ENCODE assay signal across 10 cellular contexts in the genomic region with DNA sequence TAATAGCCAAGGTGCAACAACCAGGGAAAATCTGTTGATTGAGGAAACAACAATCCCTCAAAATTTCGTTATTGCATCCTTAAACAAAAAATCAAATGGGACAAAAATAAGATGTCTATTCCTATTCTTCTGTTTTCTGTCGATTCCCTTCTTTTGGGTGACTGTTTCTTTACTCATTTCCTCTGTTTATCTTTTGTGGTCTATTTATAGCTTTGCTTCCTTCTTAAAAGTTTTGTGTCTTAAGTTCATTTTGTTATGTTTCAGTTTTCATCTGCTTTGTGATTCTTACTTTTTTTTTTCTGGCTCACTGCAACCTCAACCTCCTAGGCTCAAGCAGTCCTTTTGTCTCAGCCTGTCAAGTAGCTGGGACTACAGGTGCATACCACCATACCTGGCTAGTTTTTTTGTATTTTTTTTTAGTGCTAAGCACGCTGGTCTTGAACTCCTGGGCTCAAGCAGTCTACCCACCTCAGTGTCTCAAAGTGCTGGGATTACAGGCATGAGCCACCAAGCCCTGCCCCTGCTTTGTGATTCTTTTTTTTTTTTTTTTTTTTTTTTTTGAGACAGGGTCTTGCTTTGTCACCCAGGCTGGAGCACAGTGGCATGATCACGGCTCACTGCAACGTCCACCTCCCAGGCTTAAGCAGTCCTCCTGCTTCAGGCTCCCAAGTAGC. TPM values are rescaled to one million over a fixed set of nuclear protein-coding genes. Genes with fewer than 3 reads are reported as not detected.
DNase-seq lines count a peak whose midpoint lies in the region; ATAC-seq and TF ChIP-seq lines count a peak whose summit lies in the region.
"Had no signal": no experiment of that assay in that cellular context is flagged by ENCODE, and none has a peak within 500 bp of the region (broad histone marks: within the 10 kb centered on the region; RNA-seq: fewer than 3 reads in every experiment).

No MANE protein-coding gene starts in this region.

- peaks cover 91% of the 10 kb centered on the region for H3K36me3 Mint-ChIP-seq in activated CD8-positive, alpha-beta memory T cell treated with anti-CD3 and anti-CD28 coated beads, Interleukin-2, amount 10 ng/mL, durations not matched to agents 7 days and 5 days

- no peak overlapping the region for H3K4me3 Mint-ChIP-seq in activated CD8-positive, alpha-beta memory T cell treated with anti-CD3 and anti-CD28 coated beads, Interleukin-2, amount 10 ng/mL, durations not matched to agents 7 days and 5 days

- H3K27me3 ChIP-seq in skeletal muscle satellite cell (ENCODE audit: control insufficient read depth, insufficient read depth, low read length) (no peaks in the 10 kb centered on the region), foreskin keratinocyte (no peaks in the 10 kb centered on the region)
- H3K27me3 ChIP-seq: pancreas, vagina had no signal

- H3K9me3 Mint-ChIP-seq in activated CD8-positive, alpha-beta memory T cell treated with anti-CD3 and anti-CD28 coated beads, Interleukin-2, amount 10 ng/mL, durations not matched to agents 7 days and 5 days (ENCODE audit: low read depth), result peaks cover 28% of the 10 kb centered on the region

- peaks cover 64% of the 10 kb centered on the region for H3K36me3 ChIP-seq in skeletal muscle satellite cell (ENCODE audit: insufficient read depth, low read length)

- ATAC-seq in activated CD8-positive, alpha-beta memory T cell treated with anti-CD3 and anti-CD28 coated beads, Interleukin-2, amount 10 ng/mL, durations not matched to agents 7 days and 5 days, result no peak
- ATAC-seq in foreskin keratinocyte (no peak), GM21390 (IDR thresholded peaks at IDR 0.05; ENCODE audit: unreplicated experiment) (no peak)
- ATAC-seq: pancreas had no signal

- peak overlapping the region; percentile 23 for H3K9ac ChIP-seq in skeletal muscle satellite cell (ENCODE audit: low read depth, low read length)

- no peak for TF ChIP-seq POLR2A in NB4 (IDR thresholded peaks at IDR 0.05; ENCODE audit: extremely low read depth, insufficient read length)

- H3K4me1 Mint-ChIP-seq in activated CD8-positive, alpha-beta memory T cell treated with anti-CD3 and anti-CD28 coated beads, Interleukin-2, amount 10 ng/mL, durations not matched to agents 7 days and 5 days, result peaks cover 25% of the 10 kb centered on the region

- peak overlapping the region; percentile 16 for H3K4me3 ChIP-seq in NB4 (ENCODE audit: low read depth, low read length)
- H3K4me3 ChIP-seq in choroid plexus epithelial cell (ENCODE audit: low read depth, low read length), result no peak overlapping the region
- H3K4me3 ChIP-seq in skeletal muscle satellite cell (ENCODE audit: low read length), result peak overlapping the region; percentile 10
- H3K4me3 ChIP-seq: pancreas, vagina had no signal

- H3K27ac ChIP-seq in foreskin keratinocyte, result no peak overlapping the region
- H3K27ac ChIP-seq: pancreas, vagina had no signal

- H3K27ac Mint-ChIP-seq in activated CD8-positive, alpha-beta memory T cell treated with anti-CD3 and anti-CD28 coated beads, Interleukin-2, amount 10 ng/mL, durations not matched to agents 7 days and 5 days, result peak overlapping the region; percentile 75

- CTCF ChIA-PET in activated CD8-positive, alpha-beta memory T cell treated with anti-CD3 and anti-CD28 coated beads, Interleukin-2, amount 10 ng/mL, durations not matched to agents 7 days and 5 days (lab: Charles Lee), result interaction anchor here (1.4 kb wide), 1 partner anchor 10 kb away, joined by 5 read pairs; no protein-coding TSS in a partner anchor

- TF ChIP-seq CTCF in NB4 (IDR thresholded peaks at IDR 0.05; ENCODE audit: low read depth, low read length) (no peak), choroid plexus epithelial cell (conservative IDR thresholded peaks at IDR 0.05; ENCODE audit: low read depth, low read length) (no peak), foreskin keratinocyte (conservative IDR thresholded peaks at IDR 0.05) (no peak)

- no peak for DNase-seq in activated CD8-positive, alpha-beta memory T cell treated with anti-CD3 and anti-CD28 coated beads, Interleukin-2, amount 10 ng/mL, durations not matched to agents 7 days and 5 days
- DNase-seq in activated CD8-positive, alpha-beta memory T cell treated with anti-CD3 and anti-CD28 coated beads, Interleukin-2, amount 50 U/mL, for 48 hours, result no peak
- no peak for DNase-seq in NB4 (ENCODE audit: low read depth)
- peak; percentile 61 for DNase-seq in choroid plexus epithelial cell (ENCODE audit: low read depth)
- DNase-seq in foreskin keratinocyte, result no peak
- no peak for DNase-seq in NCI-H748 treated with DMSO at 0.1 percent for 48 hours (lab: John Stamatoyannopoulos, UW)
- DNase-seq: pancreas had no signal

- H3K27me3 Mint-ChIP-seq in activated CD8-positive, alpha-beta memory T cell treated with anti-CD3 and anti-CD28 coated beads, Interleukin-2, amount 10 ng/mL, durations not matched to agents 7 days and 5 days, result no peaks in the 10 kb centered on the region

- no peaks in the 10 kb centered on the region for H3K9me3 ChIP-seq in skeletal muscle satellite cell (replicated peaks; ENCODE audit: low read length)
- H3K9me3 ChIP-seq: pancreas, vagina had no signal

- H3K4me2 ChIP-seq in skeletal muscle satellite cell (ENCODE audit: low read length), result peak overlapping the region; percentile 69

- H3K4me1 ChIP-seq in skeletal muscle satellite cell (ENCODE audit: control insufficient read depth, insufficient read depth, low read length) (peaks cover 25% of the 10 kb centered on the region), foreskin keratinocyte (peaks cover 8% of the 10 kb centered on the region)

RNA-seq across cellular contexts. Expression of a gene that starts 10.4 kb away (rescaled TPM):
- total RNA-seq in activated CD8-positive, alpha-beta memory T cell treated with anti-CD3 and anti-CD28 coated beads, Interleukin-2, amount 10 ng/mL, durations not matched to agents 7 days and 5 days, result 10 to 100 TPM; 55.1 to 75.6 TPM
- total RNA-seq in skeletal muscle satellite cell (2012; rRNA removed), result 81.9 and 95.8 TPM in 2 replicates
- total RNA-seq in foreskin keratinocyte, result 82.1 and 85.5 TPM in 2 replicates
- 21.6 and 26.7 TPM in 2 replicates for polyA plus RNA-seq in foreskin keratinocyte

RNA-seq across cellular contexts. Expression of a gene that starts 10.9 kb away (rescaled TPM):
- 1 to 10 TPM; 1.6 to 2.3 TPM for total RNA-seq in activated CD8-positive, alpha-beta memory T cell treated with anti-CD3 and anti-CD28 coated beads, Interleukin-2, amount 10 ng/mL, durations not matched to agents 7 days and 5 days
- 2.8 and 5.3 TPM in 2 replicates for total RNA-seq in skeletal muscle satellite cell (2012; rRNA removed)
- total RNA-seq in foreskin keratinocyte, result 2.2 and 2.3 TPM in 2 replicates
- 1.00 and 1.1 TPM in 2 replicates for polyA plus RNA-seq in foreskin keratinocyte
